ENCODE assay signal across 11 cellular contexts in genomic region chr6:111842891-111843290, GRCh38. TPM values are rescaled to one million over a fixed set of nuclear protein-coding genes. Genes with fewer than 3 reads are reported as not detected.
DNase-seq lines count a peak whose midpoint lies in the region.
"Had no signal": no experiment of that assay in that cellular context is flagged by ENCODE, and none has a peak within 500 bp of the region (broad histone marks: within the 10 kb centered on the region; RNA-seq: fewer than 3 reads in every experiment).

No MANE protein-coding gene starts in this region.

- H4K8ac ChIP-seq in neuronal stem cell (ENCODE audit: low read depth, low read length), result no peak overlapping the region

- intact Hi-C loops in activated naive CD4-positive, alpha-beta T cell treated with anti-CD3 and anti-CD28 coated beads for 36 hours (cut with micrococcal nuclease), result loop anchor here (10.0 kb wide), 2 partner anchors 358 to 688 kb away; partner anchors contain the start of gene REV3L
- intact Hi-C loops in activated CD4-positive, alpha-beta T cell treated with anti-CD3 and anti-CD28 coated beads, Interleukin-2, amount 10 ng/mL, durations not matched to agents 24 days and 14 days (cut with micrococcal nuclease), result no loop called here

- H4K91ac ChIP-seq in neuronal stem cell (ENCODE audit: low read depth, low read length, poor library complexity), result no peak overlapping the region

- WGBS in neuronal stem cell (ENCODE audit: extremely low coverage in 2 of 2, insufficient read length in 2 of 2, insufficient replicate concordance in 1 of 2), 2 donors, result no CpG with 5 or more reads among the region's 4 CpGs

- CTCF ChIA-PET in activated naive CD4-positive, alpha-beta T cell treated with anti-CD3 and anti-CD28 coated beads for 36 hours (lab: Charles Lee), result interaction anchor here (1.8 to 2.1 kb wide), 2 partner anchors 16 to 83 kb away, joined by 6 to 11 read pairs; no protein-coding TSS in a partner anchor

- no peaks in the 10 kb centered on the region; the same call in 1 of the 2 replicates for H3K36me3 ChIP-seq in SJCRH30
- H3K36me3 ChIP-seq in neuronal stem cell (replicated peaks in 1 of 2; ENCODE audit: control insufficient read depth in 2 of 2, insufficient read depth in 2 of 2, low read length in 2 of 2), result peaks cover 0 to 72% of the 10 kb centered on the region in 2 donors
- H3K36me3 ChIP-seq: sigmoid colon, suprapubic skin had no signal

- H3K9me3 ChIP-seq in SJCRH30 (replicated peaks) (no peaks in the 10 kb centered on the region), neuronal stem cell (replicated peaks in 1 of 2; ENCODE audit: control insufficient read depth in 2 of 2, insufficient read depth in 1 of 2, low read depth in 1 of 2, low read length in 2 of 2) (no peaks in the 10 kb centered on the region)
- H3K9me3 ChIP-seq: mucosa of descending colon, sigmoid colon, suprapubic skin had no signal

- no peak overlapping the region for H2BK15ac ChIP-seq in neuronal stem cell (ENCODE audit: low read length)

- H3K4me2 ChIP-seq in neuronal stem cell (ENCODE audit: insufficient read depth, low read length, poor library complexity, severe bottlenecking), result no peak overlapping the region

- H3K27ac ChIP-seq in SJCRH30 (peak overlapping the region; percentile 93), neuronal stem cell (replicated peaks; ENCODE audit: low read length) (peak overlapping the region; percentile 68)
- H3K27ac ChIP-seq: sigmoid colon, suprapubic skin had no signal

- H3K14ac ChIP-seq in neuronal stem cell (ENCODE audit: low read length), result no peak overlapping the region

- H3K36me3 Mint-ChIP-seq in activated naive CD4-positive, alpha-beta T cell treated with anti-CD3 and anti-CD28 coated beads for 36 hours (ENCODE audit: low read depth), result peaks cover 28% of the 10 kb centered on the region
- H3K36me3 Mint-ChIP-seq in activated CD4-positive, alpha-beta T cell treated with anti-CD3 and anti-CD28 coated beads, Interleukin-2, amount 10 ng/mL, durations not matched to agents 24 days and 14 days (ENCODE audit: low read depth), result peaks cover 46% of the 10 kb centered on the region

- H3K4me1 ChIP-seq in SJCRH30 (peaks cover 62% of the 10 kb centered on the region), neuronal stem cell (ENCODE audit: control insufficient read depth in 2 of 2, insufficient read depth in 1 of 2, low read depth in 1 of 2, low read length in 2 of 2) (peaks cover 41 to 67% of the 10 kb centered on the region in 2 donors)

- no peak overlapping the region for H2AK5ac ChIP-seq in neuronal stem cell (ENCODE audit: low read depth, low read length)

- no peak overlapping the region for H2BK5ac ChIP-seq in neuronal stem cell (ENCODE audit: low read length)

- H2AFZ ChIP-seq in neuronal stem cell (ENCODE audit: low read length), result no peak overlapping the region

- no peak overlapping the region for H2BK12ac ChIP-seq in neuronal stem cell (ENCODE audit: low read length)

- H3K9ac ChIP-seq in neuronal stem cell (ENCODE audit: low read depth, low read length, poor library complexity), result no peak overlapping the region

- H3K27ac Mint-ChIP-seq in activated naive CD4-positive, alpha-beta T cell treated with anti-CD3 and anti-CD28 coated beads for 36 hours, result no peak overlapping the region
- no peak overlapping the region for H3K27ac Mint-ChIP-seq in activated CD4-positive, alpha-beta T cell treated with anti-CD3 and anti-CD28 coated beads, Interleukin-2, amount 10 ng/mL, durations not matched to agents 24 days and 14 days

- no peak overlapping the region for H3K23ac ChIP-seq in neuronal stem cell (ENCODE audit: low read depth, low read length, poor library complexity)

- H3K4me3 ChIP-seq in GM08714 (ENCODE audit: low read length) (peak overlapping the region; percentile 20; the same call in 1 of the 2 replicates), SJCRH30 (peak overlapping the region; percentile 40), neuronal stem cell (ENCODE audit: low read length in 2 of 2) (no peak overlapping the region)
- H3K4me3 ChIP-seq: mucosa of descending colon, sigmoid colon, suprapubic skin had no signal

- peaks cover 26% of the 10 kb centered on the region for H3K4me1 Mint-ChIP-seq in activated naive CD4-positive, alpha-beta T cell treated with anti-CD3 and anti-CD28 coated beads for 36 hours (ENCODE audit: low read depth)
- H3K4me1 Mint-ChIP-seq in activated CD4-positive, alpha-beta T cell treated with anti-CD3 and anti-CD28 coated beads, Interleukin-2, amount 10 ng/mL, durations not matched to agents 24 days and 14 days, result peaks cover 61% of the 10 kb centered on the region

- H3K4ac ChIP-seq in neuronal stem cell (ENCODE audit: low read length), result no peak overlapping the region

- no peak overlapping the region for H2BK120ac ChIP-seq in neuronal stem cell (ENCODE audit: low read depth, low read length)

- H3K27me3 ChIP-seq in SJCRH30 (no peaks in the 10 kb centered on the region), neuronal stem cell (ENCODE audit: control insufficient read depth in 3 of 3, insufficient read depth in 3 of 3, low read depth in 1 of 3, low read length in 3 of 3) (no peaks in the 10 kb centered on the region)
- H3K27me3 ChIP-seq: sigmoid colon, suprapubic skin had no signal

- peaks cover 4% of the 10 kb centered on the region for H3K79me1 ChIP-seq in neuronal stem cell (ENCODE audit: low read depth, low read length)

- H3K9me3 Mint-ChIP-seq in activated naive CD4-positive, alpha-beta T cell treated with anti-CD3 and anti-CD28 coated beads for 36 hours, result no peaks in the 10 kb centered on the region
- no peaks in the 10 kb centered on the region for H3K9me3 Mint-ChIP-seq in activated CD4-positive, alpha-beta T cell treated with anti-CD3 and anti-CD28 coated beads, Interleukin-2, amount 10 ng/mL, durations not matched to agents 24 days and 14 days

- H3K27me3 Mint-ChIP-seq in activated naive CD4-positive, alpha-beta T cell treated with anti-CD3 and anti-CD28 coated beads for 36 hours (ENCODE audit: low read depth), result no peaks in the 10 kb centered on the region
- H3K27me3 Mint-ChIP-seq in activated CD4-positive, alpha-beta T cell treated with anti-CD3 and anti-CD28 coated beads, Interleukin-2, amount 10 ng/mL, durations not matched to agents 24 days and 14 days, result no peaks in the 10 kb centered on the region

- no peak overlapping the region for H3K18ac ChIP-seq in neuronal stem cell (ENCODE audit: low read length)

- no peak overlapping the region for H3K4me3 Mint-ChIP-seq in activated naive CD4-positive, alpha-beta T cell treated with anti-CD3 and anti-CD28 coated beads for 36 hours
- H3K4me3 Mint-ChIP-seq in activated CD4-positive, alpha-beta T cell treated with anti-CD3 and anti-CD28 coated beads, Interleukin-2, amount 10 ng/mL, durations not matched to agents 24 days and 14 days, result no peak overlapping the region

- DNase-seq in SJCRH30 (peak; percentile 77 to 89), fibroblast of peridontal ligament (ENCODE audit: extremely low read depth) (peak; percentile 41), neuronal stem cell (ENCODE audit: low spot score) (no peak), GM03348 (ENCODE audit: low spot score) (no peak), foreskin melanocyte (no peak)
- DNase-seq in activated naive CD4-positive, alpha-beta T cell treated with anti-CD3 and anti-CD28 coated beads for 36 hours, result no peak
- DNase-seq in activated CD4-positive, alpha-beta T cell treated with anti-CD3 and anti-CD28 coated beads, Interleukin-2, amount 10 ng/mL, durations not matched to agents 24 days and 14 days, result no peak
- DNase-seq: sigmoid colon had no signal

RNA-seq across cellular contexts. Expression of gene FYN, which starts 30.4 kb away (rescaled TPM):
- total RNA-seq in SJCRH30 (2014; rRNA removed; shearing (Covaris generic)), result 57.1 and 67.1 TPM in 2 replicates
- 176 TPM for polyA plus RNA-seq in neuronal stem cell (2013, experiment 1 of 2)
- polyA plus RNA-seq in neuronal stem cell (2013, experiment 2 of 2), result 174 TPM
- 100 to 1,000 TPM; 236 to 244 TPM for total RNA-seq in activated naive CD4-positive, alpha-beta T cell treated with anti-CD3 and anti-CD28 coated beads for 36 hours
- 331 and 341 TPM in 2 replicates for total RNA-seq in activated CD4-positive, alpha-beta T cell treated with anti-CD3 and anti-CD28 coated beads, Interleukin-2, amount 10 ng/mL, durations not matched to agents 24 days and 14 days

Comparison
In these comparisons a context has a peak if more than half of its experiments do, and no peak if none do; other contexts are left out.
1. H3K4me3 ChIP-seq: peak in GM08714 (single experiment) and SJCRH30 (single experiment); none in neuronal stem cell (0 of 2).
2. DNase-seq: peak in SJCRH30 (2 of 2) and fibroblast of peridontal ligament (single experiment); none in neuronal stem cell (single experiment), GM03348 (single experiment), foreskin melanocyte (single experiment), activated naive CD4-positive, alpha-beta T cell treated with anti-CD3 and anti-CD28 coated beads for 36 hours (single experiment) and activated CD4-positive, alpha-beta T cell treated with anti-CD3 and anti-CD28 coated beads, Interleukin-2, amount 10 ng/mL, durations not matched to agents 24 days and 14 days (single experiment).